In genomic region chr7:5453566-5454075, GRCh38 we compare ENCODE assay signal across 14 cellular contexts. TPM values are rescaled to one million over a fixed set of nuclear protein-coding genes. Genes with fewer than 3 reads are reported as not detected.
DNase-seq lines count a peak whose midpoint lies in the region; ATAC-seq, FAIRE-seq and TF ChIP-seq lines count a peak whose summit lies in the region.
"Had no signal": no experiment of that assay in that cellular context is flagged by ENCODE, and none has a peak within 500 bp of the region (broad histone marks: within the 10 kb centered on the region; RNA-seq: fewer than 3 reads in every experiment).

No MANE protein-coding gene starts in this region.

- H2BK5ac ChIP-seq in H1 (ENCODE audit: low read depth, low read length) = no peak overlapping the region
- no peak overlapping the region for H2BK5ac ChIP-seq in trophoblast cell (ENCODE audit: low read depth, low read length, poor library complexity)

- no peak for FAIRE-seq in H1 (lab: Jason Lieb, UNC)
- no peak for FAIRE-seq in small intestine (lab: Jason Lieb, UNC)
- FAIRE-seq: D721Med, GM12891 had no signal

- no peak overlapping the region for H3K27ac ChIP-seq in HEK293 (ENCODE audit: extremely low read depth, low read depth, low read length)
- no peak overlapping the region for H3K27ac ChIP-seq in SJCRH30
- H3K27ac ChIP-seq in H1 (ENCODE audit: low read depth, low read length) = no peak overlapping the region
- H3K27ac ChIP-seq in trophoblast cell (ENCODE audit: low read depth, low read length) = no peak overlapping the region
- no peak overlapping the region for H3K27ac ChIP-seq in small intestine (ENCODE audit: low read depth in 1 of 2, low read length in 1 of 2)
- H3K27ac ChIP-seq in PC-3 (ENCODE audit: low read length) = no peak overlapping the region

- no peak overlapping the region for H2AFZ ChIP-seq in H1 (ENCODE audit: low read length)
- no peak overlapping the region for H2AFZ ChIP-seq in trophoblast cell (ENCODE audit: insufficient read depth, low read length, poor library complexity)
- H2AFZ ChIP-seq in PC-3 (ENCODE audit: low read length) = no peak overlapping the region

- TF ChIP-seq CTCF in HEK293 (tag by site-specific recombination; IDR thresholded peaks at IDR 0.05) = no peak
- TF ChIP-seq CTCF in H1 (IDR thresholded peaks at IDR 0.05; ENCODE audit: control extremely low read depth in 1 of 3, insufficient read depth in 1 of 3, low read depth in 1 of 3, low read length in 3 of 3) = no peak
- no peak for TF ChIP-seq CTCF in PC-3 (conservative IDR thresholded peaks at IDR 0.05; ENCODE audit: low read depth, low read length)

- ATAC-seq in GM18520 (IDR thresholded peaks at IDR 0.05; ENCODE audit: unreplicated experiment) (no peak), SK-N-SH treated with all-trans-retinoic acid at 6 μM for 48 hours (no peak), PC-3 (no peak)

- no peaks in the 10 kb centered on the region for H3K23me2 ChIP-seq in H1 (ENCODE audit: low read depth, low read length)

- no peak overlapping the region for H3K9ac ChIP-seq in H1 (replicated peaks in 1 of 4; ENCODE audit: extremely low read depth in 1 of 4, low read depth in 3 of 4, low read length in 3 of 4)
- H3K9ac ChIP-seq in trophoblast cell (ENCODE audit: low read length) = no peak overlapping the region
- no peak overlapping the region for H3K9ac ChIP-seq in PC-3 (ENCODE audit: low read length)

- H3K23ac ChIP-seq in H1 (ENCODE audit: insufficient read length) (no peak overlapping the region), trophoblast cell (ENCODE audit: low read length) (no peak overlapping the region)

- no peak for DNase-seq in SJCRH30
- DNase-seq in H1 (ENCODE audit: low read depth in 1 of 2, low spot score in 2 of 2) = no peak
- no peak for DNase-seq in trophoblast cell
- no peak for DNase-seq in small intestine
- no peak for DNase-seq in PC-3
- DNase-seq: ACHN; BE2C; Caco-2; CD4-positive, CD25-positive, alpha-beta regulatory T cell had no signal

- no peak overlapping the region; the same call in 1 of the 2 replicates for H2BK15ac ChIP-seq in H1 (ENCODE audit: low read length)

- TF ChIP-seq POLR2A in H1 (IDR thresholded peaks at IDR 0.05; ENCODE audit: control extremely low read depth in 1 of 2, low read depth in 2 of 2, low read length in 2 of 2) = no peak

- H3K4ac ChIP-seq in H1 (replicated peaks; ENCODE audit: insufficient read length, low read depth, low read length) (no peak overlapping the region), trophoblast cell (ENCODE audit: low read depth, low read length) (no peak overlapping the region)

- no peaks in the 10 kb centered on the region for H3F3A ChIP-seq in PC-3 (ENCODE audit: low read length, unreplicated experiment)

- H3K79me2 ChIP-seq in H1 (ENCODE audit: control insufficient read depth in 1 of 2, insufficient read depth in 2 of 2, low read length in 2 of 2) (no peaks in the 10 kb centered on the region), trophoblast cell (ENCODE audit: control insufficient read depth, insufficient read depth, low read length, poor library complexity) (no peaks in the 10 kb centered on the region), PC-3 (ENCODE audit: low read length) (no peaks in the 10 kb centered on the region)

- 87% methylated on average over 5 of the region's 5 CpGs; no CpG with 5 or more reads in 1 of the 2 experiments for WGBS in H1 (ENCODE audit: extremely low coverage in 1 of 2, insufficient coverage in 1 of 2, insufficient read length in 1 of 2, insufficient replicate concordance in 2 of 2, low coverage in 1 of 2, low lambda C conversion rate in 2 of 2, missing lambda C conversion rate in 1 of 2), 2 experiments
- no CpG with 5 or more reads among the region's 5 CpGs for WGBS in trophoblast cell (ENCODE audit: extremely low coverage, insufficient coverage, insufficient read length)
- WGBS in small intestine, 3 donors = 69 to 92% (median 85%) methylated on average over 5 of the region's 5 CpGs

- no peak for TF ChIP-seq RAD21 in H1 (IDR thresholded peaks at IDR 0.05 in 1 of 2, conservative IDR thresholded peaks at IDR 0.05 in 1 of 2; ENCODE audit: low read depth in 2 of 2, low read length in 2 of 2)

- H2AK5ac ChIP-seq in H1 (ENCODE audit: low read depth, low read length) (no peak overlapping the region), trophoblast cell (ENCODE audit: low read length) (peak overlapping the region; percentile 21)

- no peak overlapping the region for H4K12ac ChIP-seq in trophoblast cell (ENCODE audit: low read depth, low read length)

- H3K9me3 ChIP-seq in HEK293 (ENCODE audit: control insufficient read depth, insufficient read depth, low read depth, low read length) (no peaks in the 10 kb centered on the region), SJCRH30 (replicated peaks) (no peaks in the 10 kb centered on the region), H1 (ENCODE audit: insufficient read depth in 2 of 2, low read depth in 1 of 2, low read length in 1 of 2) (no peaks in the 10 kb centered on the region), trophoblast cell (ENCODE audit: insufficient read depth, low read depth, low read length) (no peaks in the 10 kb centered on the region), small intestine (ENCODE audit: control insufficient read depth, low read depth) (no peaks in the 10 kb centered on the region), PC-3 (ENCODE audit: low read length) (no peaks in the 10 kb centered on the region)
- H3K9me3 ChIP-seq: BE2C, Caco-2 had no signal

- BruUV-seq in PC-3 (replicated peaks; lab: Mats Ljungman, UMichigan) = no TSS peak

- H4K91ac ChIP-seq in H1 (replicated peaks; ENCODE audit: insufficient read length, low read length) = no peak overlapping the region
- H4K91ac ChIP-seq in trophoblast cell (ENCODE audit: low read depth, low read length) = no peak overlapping the region

- intact Hi-C loops in PC-3 (cut with micrococcal nuclease) = no loop called here

- H2BK12ac ChIP-seq in H1 (ENCODE audit: low read depth, low read length) (peak overlapping the region; percentile 39; the same call in 1 of the 2 replicates), trophoblast cell (ENCODE audit: low read length) (no peak overlapping the region)

- no peaks in the 10 kb centered on the region for H3K4me1 ChIP-seq in HEK293 (ENCODE audit: control insufficient read depth, insufficient read depth, low read length)
- peaks cover 18% of the 10 kb centered on the region for H3K4me1 ChIP-seq in SJCRH30
- H3K4me1 ChIP-seq in H1 (replicated peaks in 1 of 4; ENCODE audit: control insufficient read depth in 3 of 4, insufficient read depth in 4 of 4, low read length in 3 of 4) = peaks cover 0 to 8% (median 2%) of the 10 kb centered on the region in 4 experiments; a peak in 4 of 7 replicates
- peaks cover 3 to 5% of the 10 kb centered on the region in 2 experiments for H3K4me1 ChIP-seq in trophoblast cell (ENCODE audit: control insufficient read depth in 1 of 2, insufficient read depth in 2 of 2, low read length in 2 of 2)
- H3K4me1 ChIP-seq in small intestine (ENCODE audit: control insufficient read depth in 2 of 2, insufficient read depth in 1 of 2, low read depth in 1 of 2, low read length in 1 of 2) = no peaks in the 10 kb centered on the region
- H3K4me1 ChIP-seq in PC-3 (ENCODE audit: insufficient read depth, low read length) = no peaks in the 10 kb centered on the region

- no peak overlapping the region for H4K5ac ChIP-seq in H1 (ENCODE audit: insufficient read length, low read depth, low read length)

- no peak overlapping the region for H2BK20ac ChIP-seq in H1 (ENCODE audit: low read length)

- H4K20me1 ChIP-seq in H1 (replicated peaks in 1 of 2; ENCODE audit: control insufficient read depth in 1 of 2, insufficient read depth in 2 of 2, low read length in 2 of 2) = peaks cover under 1 to 5% of the 10 kb centered on the region in 2 experiments
- H4K20me1 ChIP-seq in PC-3 (ENCODE audit: low read length) = no peaks in the 10 kb centered on the region

- H3K18ac ChIP-seq in H1 (ENCODE audit: extremely low read depth, low read length) (no peak overlapping the region), trophoblast cell (ENCODE audit: low read length) (no peak overlapping the region)

- H2BK120ac ChIP-seq in H1 (replicated peaks; ENCODE audit: low read depth, low read length) (no peak overlapping the region), trophoblast cell (ENCODE audit: insufficient read depth, low read length, poor library complexity) (no peak overlapping the region)

- H3K56ac ChIP-seq in H1 (replicated peaks; ENCODE audit: insufficient read length, low read depth, low read length) = no peak overlapping the region

- CTCF ChIA-PET in HEK293 (lab: Yijun Ruan, JAX) = no interaction called here
- CTCF ChIA-PET in H1 (lab: Charles Lee; ENCODE audit: partially characterized antibody) = no interaction called here
- CTCF ChIA-PET in PC-3 (lab: Charles Lee) = no interaction called here

- POLR2A ChIA-PET in HEK293 (lab: Yijun Ruan, JAX) (no interaction called here), H1 (lab: Charles Lee; ENCODE audit: partially characterized antibody) (interaction anchor here (1.1 kb wide), 1 partner anchor 28 kb away, joined by 3 read pairs; no protein-coding TSS in a partner anchor), PC-3 (lab: Charles Lee; ENCODE audit: unreplicated experiment) (no interaction called here)

- no peak for TF ChIP-seq EP300 in H1 (IDR thresholded peaks at IDR 0.05; ENCODE audit: borderline replicate concordance in 1 of 2, low read depth in 2 of 2, low read length in 2 of 2)

- H3K36me3 ChIP-seq in HEK293 (ENCODE audit: control insufficient read depth in 2 of 2, insufficient read depth in 1 of 2, low read length in 2 of 2) (no peaks in the 10 kb centered on the region), SJCRH30 (no peaks in the 10 kb centered on the region), H1 (ENCODE audit: control insufficient read depth in 2 of 4, insufficient read depth in 4 of 4, low read length in 3 of 4) (no peaks in the 10 kb centered on the region), trophoblast cell (ENCODE audit: control insufficient read depth in 1 of 2, insufficient read depth in 2 of 2, low read length in 2 of 2) (no peaks in the 10 kb centered on the region), small intestine (ENCODE audit: control insufficient read depth in 2 of 2, insufficient read depth in 2 of 2, low read length in 2 of 2) (no peaks in the 10 kb centered on the region), PC-3 (ENCODE audit: low read depth, low read length) (no peaks in the 10 kb centered on the region)
- H3K36me3 ChIP-seq: BE2C had no signal

- H3K9me2 ChIP-seq in PC-3 (replicated peaks; ENCODE audit: low read length) = no peaks in the 10 kb centered on the region

- H3K4me3 ChIP-seq in HEK293 (ENCODE audit: low read depth, low read length) = no peak overlapping the region
- peak overlapping the region; percentile 15; the same call in 1 of the 2 replicates for H3K4me3 ChIP-seq in SJCRH30
- H3K4me3 ChIP-seq in H1 (ENCODE audit: extremely low read depth in 1 of 4, insufficient read depth in 2 of 4, low read depth in 3 of 4, low read length in 4 of 4) = no peak overlapping the region
- no peak overlapping the region for H3K4me3 ChIP-seq in trophoblast cell (ENCODE audit: low read depth, low read length)
- H3K4me3 ChIP-seq in small intestine (ENCODE audit: low read depth in 1 of 2, low read length in 2 of 2) = no peak overlapping the region
- no peak overlapping the region for H3K4me3 ChIP-seq in PC-3 (ENCODE audit: low read length)

- H3K27me3 ChIP-seq in SJCRH30 = no peaks in the 10 kb centered on the region; the same call in 1 of the 2 replicates
- H3K27me3 ChIP-seq in H1 (replicated peaks in 1 of 4; ENCODE audit: control insufficient read depth in 3 of 4, extremely low read depth in 1 of 4, insufficient read depth in 3 of 4, low read length in 3 of 4) = no peaks in the 10 kb centered on the region
- no peaks in the 10 kb centered on the region for H3K27me3 ChIP-seq in trophoblast cell (ENCODE audit: insufficient read depth, low read length)
- H3K27me3 ChIP-seq in small intestine (ENCODE audit: control insufficient read depth in 2 of 2, insufficient read depth in 2 of 2, low read length in 2 of 2) = no peaks in the 10 kb centered on the region
- H3K27me3 ChIP-seq in PC-3 (ENCODE audit: low read length) = no peaks in the 10 kb centered on the region
- H3K27me3 ChIP-seq: BE2C had no signal

- no peak overlapping the region for H3K14ac ChIP-seq in H1 (ENCODE audit: insufficient read length)
- H3K14ac ChIP-seq in trophoblast cell (ENCODE audit: low read length) = no peak overlapping the region

- H3K79me1 ChIP-seq in H1 (ENCODE audit: low read depth, low read length) = no peaks in the 10 kb centered on the region
- H3K79me1 ChIP-seq in trophoblast cell (ENCODE audit: low read length) = no peaks in the 10 kb centered on the region

- H3K4me2 ChIP-seq in H1 (ENCODE audit: insufficient read depth in 1 of 2, low read depth in 2 of 2, low read length in 2 of 2) (no peak overlapping the region), trophoblast cell (ENCODE audit: low read length) (no peak overlapping the region), PC-3 (ENCODE audit: low read length) (no peak overlapping the region)

- H4K8ac ChIP-seq in H1 (ENCODE audit: extremely low read depth, insufficient read depth, low read length) = no peak overlapping the region
- no peak overlapping the region for H4K8ac ChIP-seq in trophoblast cell (ENCODE audit: low read depth, low read length)

RNA-seq across cellular contexts. Expression of gene TNRC18, which starts 30.0 kb away (rescaled TPM):
- total RNA-seq in SJCRH30 (2014; rRNA removed; shearing (Covaris generic)) = 24.5 and 31.1 TPM in 2 replicates
- total RNA-seq in H1 (2021; fragmentation: NEBNext Ultra II Directional; extraction: Animal tissue kit (Norgen Biotek cat#: 25700)) = 8.6 and 9.9 TPM in 2 replicates
- polyA plus RNA-seq in H1 (2011; rRNA removed) = 1.7 and 3.2 TPM in 2 replicates
- 2.3 TPM for polyA plus RNA-seq in H1 (2011; cell fraction: cytosol; rRNA removed)
- 6.3 TPM for polyA plus RNA-seq in H1 (2011; cell fraction: nucleus; rRNA removed)
- 6.6 to 8.1 TPM (median 7.1 TPM) in 4 replicates for polyA plus RNA-seq in H1 (2012, experiment 1 of 2)
- 6.2 TPM for polyA plus RNA-seq in H1 (2012, experiment 2 of 2)
- 7.2 TPM for polyA plus RNA-seq in H1 (2013, experiment 1 of 2)
- polyA plus RNA-seq in H1 (2013, experiment 2 of 2) = 6.0 TPM
- polyA minus RNA-seq in H1 (2011; rRNA and poly(A)+ RNA removed) = 2.0 and 2.7 TPM in 2 replicates
- 9.5 TPM for polyA minus RNA-seq in H1 (2011; cell fraction: cytosol; rRNA and poly(A)+ RNA removed)
- 2.5 TPM for polyA minus RNA-seq in H1 (2011; cell fraction: nucleus; rRNA and poly(A)+ RNA removed)
- 39.0 and 39.9 TPM in 2 replicates for polyA plus RNA-seq in trophoblast cell (2013)
- polyA plus RNA-seq in small intestine = 10 to 100 TPM in 2 of 3 donors, 1 to 10 TPM in 1; 5.4 to 43.0 (median 15.4) TPM
- total RNA-seq in PC-3 (2014; rRNA removed) = 26.8 and 57.8 TPM in 2 replicates

RNA-seq across cellular contexts. Expression of gene FBXL18, which starts 60.0 kb away (rescaled TPM):
- total RNA-seq in SJCRH30 (2014; rRNA removed; shearing (Covaris generic)) = 10.3 and 10.7 TPM in 2 replicates
- total RNA-seq in H1 (2021; fragmentation: NEBNext Ultra II Directional; extraction: Animal tissue kit (Norgen Biotek cat#: 25700)) = 18.9 and 19.4 TPM in 2 replicates
- polyA plus RNA-seq in H1 (2011; rRNA removed) = 12.9 and 21.8 TPM in 2 replicates
- 7.4 TPM for polyA plus RNA-seq in H1 (2011; cell fraction: cytosol; rRNA removed)
- polyA plus RNA-seq in H1 (2011; cell fraction: nucleus; rRNA removed) = 15.0 TPM
- polyA plus RNA-seq in H1 (2012, experiment 1 of 2) = 6.5 to 10.6 TPM (median 8.4 TPM) in 4 replicates
- polyA plus RNA-seq in H1 (2012, experiment 2 of 2) = 7.4 TPM
- 10.7 TPM for polyA plus RNA-seq in H1 (2013, experiment 1 of 2)
- polyA plus RNA-seq in H1 (2013, experiment 2 of 2) = 10.9 TPM
- polyA minus RNA-seq in H1 (2011; rRNA and poly(A)+ RNA removed) = 11.1 and 12.9 TPM in 2 replicates
- polyA minus RNA-seq in H1 (2011; cell fraction: cytosol; rRNA and poly(A)+ RNA removed) = 13.1 TPM
- 18.4 TPM for polyA minus RNA-seq in H1 (2011; cell fraction: nucleus; rRNA and poly(A)+ RNA removed)
- polyA plus RNA-seq in trophoblast cell (2013) = 10.7 and 11.6 TPM in 2 replicates
- polyA plus RNA-seq in small intestine = 1 to 10 TPM; 1.1 to 3.4 (median 1.3) TPM
- 10.2 and 16.2 TPM in 2 replicates for total RNA-seq in PC-3 (2014; rRNA removed)
